ENCODE assay signal across 8 cellular contexts in genomic region chr3:46930945-46931403, GRCh38. TPM values are rescaled to one million over a fixed set of nuclear protein-coding genes. Genes with fewer than 3 reads are reported as not detected.
DNase-seq lines count a peak whose midpoint lies in the region; ATAC-seq and TF ChIP-seq lines count a peak whose summit lies in the region.

No MANE protein-coding gene starts in this region.

- ATAC-seq in DND-41 (ENCODE audit: insufficient read depth, low read depth): no peak
- ATAC-seq in HG03280 (IDR thresholded peaks at IDR 0.05; ENCODE audit: unreplicated experiment): no peak

- DNase-seq in DND-41: no peak
- no peak for DNase-seq in SK-N-MC (ENCODE audit: low read depth, low spot score)
- DNase-seq in fibroblast of lung (ENCODE audit: low read depth in 2 of 2): no peak
- no peak for DNase-seq in occipital lobe (lab: John Stamatoyannopoulos, UW)
- no peak for DNase-seq in amygdala (lab: John Stamatoyannopoulos, UW)
- DNase-seq in NCI-H82 (lab: John Stamatoyannopoulos, UW): no peak

- no peaks in the 10 kb centered on the region for H3K27me3 ChIP-seq in DND-41 (ENCODE audit: insufficient read depth, low read length, poor library complexity)
- no peaks in the 10 kb centered on the region for H3K27me3 ChIP-seq in fibroblast of lung (ENCODE audit: control insufficient read depth, insufficient read depth, low read length)
- H3K27me3 ChIP-seq in rectal smooth muscle tissue (ENCODE audit: control insufficient read depth, insufficient read depth, low read length): no peaks in the 10 kb centered on the region

- H3K4me3 ChIP-seq in DND-41 (ENCODE audit: low read depth in 1 of 2, low read length in 2 of 2) (no peak overlapping the region), SK-N-MC (no peak overlapping the region), fibroblast of lung (replicated peaks in 1 of 4; ENCODE audit: control extremely low read depth in 1 of 4, insufficient read depth in 1 of 4, low read depth in 3 of 4, low read length in 4 of 4) (no peak overlapping the region), rectal smooth muscle tissue (ENCODE audit: low read length) (no peak overlapping the region)

- H3K27ac ChIP-seq in DND-41 (ENCODE audit: low read length) (peak overlapping the region; percentile 42; the same call in 1 of the 2 replicates), SK-N-MC (0 out of 2 replicates have a peak overlapping the region, but pooled peaks have one; percentile 13), fibroblast of lung (ENCODE audit: insufficient read depth, low read length) (peak overlapping the region; percentile 19), rectal smooth muscle tissue (ENCODE audit: low read depth, low read length) (peak overlapping the region; percentile 87)

- H3K4me1 ChIP-seq in DND-41 (ENCODE audit: insufficient read depth, low read length) (peaks cover 9% of the 10 kb centered on the region; the same call in 1 of the 2 replicates), fibroblast of lung (ENCODE audit: control insufficient read depth, extremely low read depth, insufficient read depth, low read length) (peaks cover 40% of the 10 kb centered on the region), rectal smooth muscle tissue (ENCODE audit: control insufficient read depth, insufficient read depth, low read length) (peaks cover 58% of the 10 kb centered on the region)

- H4K20me1 ChIP-seq in DND-41 (ENCODE audit: insufficient read depth, low read length) (peaks cover 85% of the 10 kb centered on the region), fibroblast of lung (ENCODE audit: control insufficient read depth, extremely low read depth, insufficient read depth, low read length) (no peaks in the 10 kb centered on the region)

- H3K9ac ChIP-seq in DND-41 (ENCODE audit: low read depth, low read length) (no peak overlapping the region), SK-N-MC (ENCODE audit: insufficient read length) (no peak overlapping the region), fibroblast of lung (ENCODE audit: insufficient read depth, low read length) (no peak overlapping the region), rectal smooth muscle tissue (ENCODE audit: low read length) (no peak overlapping the region)

- TF ChIP-seq CTCF in DND-41 (IDR thresholded peaks at IDR 0.05; ENCODE audit: borderline replicate concordance, extremely low read depth, low read length, poor library complexity, severe bottlenecking) (no peak), fibroblast of lung (conservative IDR thresholded peaks at IDR 0.05 in 1 of 2, IDR thresholded peaks at IDR 0.05 in 1 of 2; ENCODE audit: low read depth in 1 of 2, low read length in 2 of 2) (no peak)

- H2AFZ ChIP-seq in DND-41 (ENCODE audit: low read depth, low read length): no peak overlapping the region
- H2AFZ ChIP-seq in fibroblast of lung (ENCODE audit: low read length): no peak overlapping the region

- H3K79me2 ChIP-seq in DND-41 (ENCODE audit: insufficient read depth, low read length): peaks cover 95% of the 10 kb centered on the region
- peaks cover 54% of the 10 kb centered on the region for H3K79me2 ChIP-seq in fibroblast of lung (ENCODE audit: control insufficient read depth, insufficient read depth, low read length)

- peaks cover 77% of the 10 kb centered on the region for H3K36me3 ChIP-seq in DND-41 (ENCODE audit: insufficient read depth, low read length)
- peaks cover 14% of the 10 kb centered on the region for H3K36me3 ChIP-seq in SK-N-MC (ENCODE audit: insufficient read depth, low read length)
- peaks cover 9% of the 10 kb centered on the region for H3K36me3 ChIP-seq in fibroblast of lung (ENCODE audit: control insufficient read depth, insufficient read depth, low read length)
- peaks cover 3% of the 10 kb centered on the region for H3K36me3 ChIP-seq in rectal smooth muscle tissue (ENCODE audit: control insufficient read depth, insufficient read depth, low read length)

- no peaks in the 10 kb centered on the region for H3K9me3 ChIP-seq in DND-41 (ENCODE audit: insufficient read depth, low read length, severe bottlenecking)
- H3K9me3 ChIP-seq in SK-N-MC (ENCODE audit: low read depth, low read length): no peaks in the 10 kb centered on the region
- H3K9me3 ChIP-seq in fibroblast of lung (ENCODE audit: control insufficient read depth, insufficient read depth, low read depth, low read length): no peaks in the 10 kb centered on the region

- H3K4me2 ChIP-seq in DND-41 (ENCODE audit: insufficient read depth, low read length): no peak overlapping the region
- H3K4me2 ChIP-seq in fibroblast of lung (ENCODE audit: extremely low read depth, insufficient read depth, low read length): peak overlapping the region; percentile 2

RNA-seq across cellular contexts. Expression of gene CCDC12, which starts 45.6 kb away (rescaled TPM):
- total RNA-seq in fibroblast of lung: 25.9 and 29.2 TPM in 2 replicates
- 28.0 and 28.4 TPM in 2 replicates for polyA plus RNA-seq in fibroblast of lung
- 31.7 and 39.5 TPM in 2 replicates for polyA plus RNA-seq in fibroblast of lung (2012)
- 22.0 and 34.3 TPM in 2 replicates for polyA minus RNA-seq in fibroblast of lung (ENCODE audit: low replicate concordance)
- total RNA-seq in occipital lobe: 17.5 TPM

RNA-seq across cellular contexts. Expression of gene NBEAL2, which starts 48.5 kb away (rescaled TPM):
- total RNA-seq in fibroblast of lung (2.1 and 4.5 TPM in 2 replicates), occipital lobe (3.3 TPM)
- polyA plus RNA-seq in fibroblast of lung: 1.5 and 2.5 TPM in 2 replicates
- 2.1 and 3.3 TPM in 2 replicates for polyA plus RNA-seq in fibroblast of lung (2012)
- 23.4 and 24.0 TPM in 2 replicates for polyA minus RNA-seq in fibroblast of lung (ENCODE audit: low replicate concordance)

RNA-seq across cellular contexts. Expression of gene PTH1R, which starts 53.5 kb away (rescaled TPM):
- total RNA-seq in fibroblast of lung: 3.3 and 4.3 TPM in 2 replicates
- 0.06 and 0.67 TPM in 2 replicates for polyA plus RNA-seq in fibroblast of lung
- 1.2 TPM in 1 of 2 replicates, not detected in the other for polyA plus RNA-seq in fibroblast of lung (2012)
- 0.98 TPM in 1 of 2 replicates, not detected in the other for polyA minus RNA-seq in fibroblast of lung (ENCODE audit: low replicate concordance)
- total RNA-seq in occipital lobe: 2.3 TPM

Comparison
In these comparisons a context has a peak if more than half of its experiments do, and no peak if none do; other contexts are left out.
1. H3K27ac ChIP-seq: peak in every context shown above with its lines; median percentile 87 in rectal smooth muscle tissue; 42 in DND-41; 19 in fibroblast of lung; 13 in SK-N-MC.